ENCODE assay signal across 8 cellular contexts in the genomic region with DNA sequence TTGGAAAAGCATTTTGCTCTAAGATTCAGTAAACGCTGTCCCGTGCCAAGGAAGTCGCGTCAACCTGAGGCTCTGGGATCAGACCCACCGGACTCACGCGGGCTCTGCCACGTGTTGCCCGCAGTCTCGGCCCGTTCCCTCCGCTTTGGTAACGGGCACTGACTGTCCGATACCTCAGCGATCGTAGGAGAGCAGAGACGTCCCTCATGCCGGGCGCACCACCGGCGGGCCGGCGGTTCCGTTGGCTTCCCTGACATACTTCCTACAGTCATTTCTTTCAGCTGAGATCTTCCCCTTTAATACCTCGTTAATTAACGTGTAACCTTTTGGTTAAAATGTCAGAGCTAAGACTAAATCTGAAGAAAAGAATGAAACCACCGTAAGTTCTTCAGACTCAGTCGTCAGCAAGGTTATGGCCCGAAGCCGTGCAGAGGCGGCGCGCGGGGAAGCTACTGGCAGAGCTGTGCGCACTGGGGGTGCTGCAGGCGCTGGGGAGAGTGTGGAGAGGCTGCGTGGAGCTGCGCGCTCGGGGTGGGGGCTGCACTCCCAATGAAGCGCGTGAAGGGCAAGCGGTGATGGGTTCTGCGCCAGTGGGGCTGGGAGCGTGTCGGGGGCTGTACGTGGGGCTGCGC. TPM values are rescaled to one million over a fixed set of nuclear protein-coding genes. Genes with fewer than 3 reads are reported as not detected.
DNase-seq lines count a peak whose midpoint lies in the region; ATAC-seq and TF ChIP-seq lines count a peak whose summit lies in the region.
"Not testable (repeated sequence)": the region's sequence is repeated elsewhere in the genome, so short reads cannot be mapped to it uniquely, and the experiment has no call there.

No MANE protein-coding gene starts in this region.

- H3K27me3 ChIP-seq in ectodermal cell (ENCODE audit: control insufficient read depth, insufficient read depth, low read length, poor library complexity, severe bottlenecking) (peaks cover 31% of the 10 kb centered on the region), transverse colon (peaks cover 23% of the 10 kb centered on the region)
- not testable (repeated sequence) for H3K27me3 ChIP-seq in right cardiac atrium (ENCODE audit: control insufficient read depth, insufficient read depth)

- H3K27ac ChIP-seq in SK-N-MC; ectodermal cell (ENCODE audit: insufficient read depth, low read depth, low read length, poor library complexity, severe bottlenecking); right cardiac atrium (ENCODE audit: low read length); transverse colon: not testable (repeated sequence)

- H3K4me1 Mint-ChIP-seq in activated naive CD8-positive, alpha-beta T cell (ENCODE audit: low read depth): peaks cover 14% of the 10 kb centered on the region
- not testable (repeated sequence) for H3K4me1 Mint-ChIP-seq in mesothelial cell of epicardium

- WGBS in ectodermal cell, 2 experiments: 9% methylated on average over 47 to 48 of the region's 48 CpGs
- WGBS in right cardiac atrium: 2% methylated on average over 48 of the region's 48 CpGs
- 8% methylated on average over 44 of the region's 48 CpGs; no CpG with 5 or more reads in 1 of the 2 donors for WGBS in transverse colon (ENCODE audit: low coverage in 1 of 2), 2 donors

- H3K27ac Mint-ChIP-seq in activated naive CD8-positive, alpha-beta T cell; mesothelial cell of epicardium: not testable (repeated sequence)

- not testable (repeated sequence) for H3K36me3 Mint-ChIP-seq in activated naive CD8-positive, alpha-beta T cell; mesothelial cell of epicardium

- H3K9me3 ChIP-seq in SK-N-MC (ENCODE audit: low read depth, low read length); ectodermal cell (ENCODE audit: control insufficient read depth, low read length); right cardiac atrium (ENCODE audit: control insufficient read depth, low read length); transverse colon: not testable (repeated sequence)

- H3K36me3 ChIP-seq in SK-N-MC (ENCODE audit: insufficient read depth, low read length); ectodermal cell (ENCODE audit: control insufficient read depth, insufficient read depth, low read length); transverse colon: not testable (repeated sequence)

- peak; percentile 77 to 83 for ATAC-seq in right cardiac atrium

- H3K4me3 ChIP-seq in SK-N-MC (peak overlapping the region; percentile 83), ectodermal cell (ENCODE audit: insufficient read depth, low read depth, low read length) (peak overlapping the region; percentile 23), right cardiac atrium (ENCODE audit: low read length) (peak overlapping the region; percentile 63), transverse colon (peak overlapping the region in 3 of 4 donors; percentile 35 to 53 (median 45))

- not testable (repeated sequence) for TF ChIP-seq POLR2A in transverse colon (IDR thresholded peaks at IDR 0.05)

- intact Hi-C loops in right cardiac atrium (cut with DNase I); transverse colon (cut with DNase I; ENCODE audit: low total_unique reads): not testable (repeated sequence)

- in situ Hi-C loops in G401 (cut with HindIII; ENCODE audit: low sequenced_read_pairs); transverse colon (cut with MboI; ENCODE audit: low pct_ligation_motif_present in 1 of 4, low pct_unique_long_range_greater_than_20kb in 1 of 4, low sequenced_read_pairs in 3 of 4): not testable (repeated sequence)

- H3K9me3 Mint-ChIP-seq in activated naive CD8-positive, alpha-beta T cell (ENCODE audit: low read depth); mesothelial cell of epicardium: not testable (repeated sequence)

- DNase-seq in G401 (ENCODE audit: low spot score): peak; percentile 57
- DNase-seq in SK-N-MC (ENCODE audit: low read depth, low spot score); mesothelial cell of epicardium (ENCODE audit: low spot score in 2 of 2, unreplicated experiment in 2 of 2); transverse colon: not testable (repeated sequence)
- peak; percentile 14 to 70 (median 68) for DNase-seq in right cardiac atrium
- DNase-seq in retina: peak; percentile 79

- TF ChIP-seq EP300 in transverse colon (IDR thresholded peaks at IDR 0.05; ENCODE audit: low read depth): not testable (repeated sequence)

- H3K9ac ChIP-seq in SK-N-MC (ENCODE audit: insufficient read length): not testable (repeated sequence)

- peak overlapping the region; percentile 88 for H3K4me3 Mint-ChIP-seq in activated naive CD8-positive, alpha-beta T cell
- peak overlapping the region; percentile 63 for H3K4me3 Mint-ChIP-seq in mesothelial cell of epicardium

- not testable (repeated sequence) for TF ChIP-seq CTCF in mesothelial cell of epicardium (IDR thresholded peaks at IDR 0.05; ENCODE audit: unreplicated experiment); transverse colon (IDR thresholded peaks at IDR 0.05)

- H3K27me3 Mint-ChIP-seq in activated naive CD8-positive, alpha-beta T cell: peaks cover 15% of the 10 kb centered on the region
- peaks cover 43% of the 10 kb centered on the region for H3K27me3 Mint-ChIP-seq in mesothelial cell of epicardium (ENCODE audit: low read depth)

- H3K4me1 ChIP-seq in ectodermal cell (ENCODE audit: control insufficient read depth, insufficient read depth, low read length); right cardiac atrium (ENCODE audit: control insufficient read depth, insufficient read depth, low read length); transverse colon: not testable (repeated sequence)

RNA-seq across cellular contexts. Expression of a gene that starts 35.6 kb away (rescaled TPM):
- not detected in 2 replicates for total RNA-seq in G401 (2014; rRNA removed; shearing (Covaris generic))
- 2.2 TPM for polyA plus RNA-seq in ectodermal cell (2013, experiment 1 of 4)
- 1.6 TPM for polyA plus RNA-seq in ectodermal cell (2013, experiment 2 of 4)
- polyA plus RNA-seq in ectodermal cell (2013, experiment 3 of 4): 2.9 TPM
- 3.1 TPM for polyA plus RNA-seq in ectodermal cell (2013, experiment 4 of 4)
- 1 to 10 TPM; 1.5 to 7.8 (median 3.1) TPM for total RNA-seq in right cardiac atrium
- 1.9 TPM for polyA plus RNA-seq in right cardiac atrium
- 0.27 to 0.43 TPM (median 0.42 TPM) in 3 replicates for total RNA-seq in mesothelial cell of epicardium
- total RNA-seq in transverse colon: 10 to 100 TPM in 2 of 4 donors, 1 to 10 TPM in 2; 4.1 to 36.4 (median 18.6) TPM

Comparison
In these comparisons a context has a peak if more than half of its experiments do, and no peak if none do; other contexts are left out.
1. H3K4me3 ChIP-seq: peak in every context shown above with its lines; median percentile 83 in SK-N-MC; 63 in right cardiac atrium; 45 in transverse colon; 23 in ectodermal cell.